ENCODE assay signal across 14 cellular contexts in the genomic region with DNA sequence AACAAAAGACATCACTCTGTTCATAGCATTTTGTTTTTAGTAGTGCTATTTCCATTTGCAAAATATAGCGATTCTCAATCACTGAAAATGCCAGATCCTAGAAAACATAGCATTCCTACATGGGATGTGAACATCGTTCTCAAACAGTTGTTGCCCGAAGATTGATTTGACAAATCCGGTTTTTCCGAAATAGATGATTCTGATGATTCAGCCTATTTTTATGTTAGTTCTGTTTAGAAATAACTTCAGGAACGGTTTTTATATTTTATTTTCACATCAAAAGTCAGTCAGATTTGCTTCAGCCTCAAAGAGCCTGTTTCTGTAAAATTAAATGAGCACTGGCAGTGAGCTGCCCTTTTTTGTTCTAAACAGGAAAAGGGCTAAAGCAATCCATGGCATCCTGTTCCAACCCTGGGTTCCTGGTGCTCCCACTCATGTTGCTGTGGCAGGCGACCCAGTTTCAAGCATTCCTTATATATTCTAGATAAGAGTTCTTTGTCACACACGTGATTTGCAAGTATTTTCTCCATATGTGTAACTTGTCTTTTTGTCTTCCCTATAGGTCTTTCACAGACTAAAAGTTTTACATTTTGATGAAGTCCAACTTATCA. TPM values are rescaled to one million over a fixed set of nuclear protein-coding genes. Genes with fewer than 3 reads are reported as not detected.
DNase-seq lines count a peak whose midpoint lies in the region; ATAC-seq and TF ChIP-seq lines count a peak whose summit lies in the region.
"Had no signal": no experiment of that assay in that cellular context is flagged by ENCODE, and none has a peak within 500 bp of the region (broad histone marks: within the 10 kb centered on the region; RNA-seq: fewer than 3 reads in every experiment).

No MANE protein-coding gene starts in this region.

- peaks cover 13% of the 10 kb centered on the region for H3K4me1 Mint-ChIP-seq in WTC11
- no peaks in the 10 kb centered on the region for H3K4me1 Mint-ChIP-seq in naive thymus-derived CD8-positive, alpha-beta T cell
- H3K4me1 Mint-ChIP-seq in T-helper 2 cell treated with Interferon-gamma antibody and Interleukin-4, amounts not matched to agents 5 μg/mL and 100 μg/mL, for 36 hours (ENCODE audit: low read depth): peaks cover 2% of the 10 kb centered on the region

- no peak for TF ChIP-seq CTCF in WTC11 (IDR thresholded peaks at IDR 0.05)

- H3K27me3 Mint-ChIP-seq in WTC11 (ENCODE audit: low read depth): no peaks in the 10 kb centered on the region
- peaks cover 0 to 3% (median 0%) of the 10 kb centered on the region in 5 donors for H3K27me3 Mint-ChIP-seq in naive thymus-derived CD8-positive, alpha-beta T cell
- H3K27me3 Mint-ChIP-seq in T-helper 2 cell treated with Interferon-gamma antibody and Interleukin-4, amounts not matched to agents 5 μg/mL and 100 μg/mL, for 36 hours (ENCODE audit: low read depth): peaks cover 4% of the 10 kb centered on the region

- no peaks in the 10 kb centered on the region for H3K9me3 Mint-ChIP-seq in WTC11
- H3K9me3 Mint-ChIP-seq in naive thymus-derived CD8-positive, alpha-beta T cell: no peaks in the 10 kb centered on the region
- H3K9me3 Mint-ChIP-seq in T-helper 2 cell treated with Interferon-gamma antibody and Interleukin-4, amounts not matched to agents 5 μg/mL and 100 μg/mL, for 36 hours: no peaks in the 10 kb centered on the region
- H3K9me3 Mint-ChIP-seq: CD8-positive, alpha-beta T cell had no signal

- POLR2A ChIA-PET in WTC11 (lab: Charles Lee): no interaction called here
- POLR2A ChIA-PET in naive thymus-derived CD8-positive, alpha-beta T cell (lab: Charles Lee): no interaction called here

- DNase-seq in WTC11 (ENCODE audit: low spot score) (no peak), dermis microvascular lymphatic vessel endothelial cell (ENCODE audit: low read depth in 2 of 2) (peak; percentile 21 to 64), lung microvascular endothelial cell (ENCODE audit: low read depth in 2 of 2) (peak; percentile 53 to 72), NCI-H774 (lab: John Stamatoyannopoulos, UW) (no peak)
- no peak for DNase-seq in naive thymus-derived CD8-positive, alpha-beta T cell
- DNase-seq in T-helper 2 cell treated with Interferon-gamma antibody and Interleukin-4, amounts not matched to agents 5 μg/mL and 100 μg/mL, for 36 hours (ENCODE audit: low spot score): no peak
- DNase-seq: BE2C; CD8-positive, alpha-beta T cell; COR-L47; DMS153; DND-41; GDM1 had no signal

- H3K36me3 Mint-ChIP-seq in WTC11: no peaks in the 10 kb centered on the region
- no peaks in the 10 kb centered on the region for H3K36me3 Mint-ChIP-seq in naive thymus-derived CD8-positive, alpha-beta T cell
- no peaks in the 10 kb centered on the region for H3K36me3 Mint-ChIP-seq in T-helper 2 cell treated with Interferon-gamma antibody and Interleukin-4, amounts not matched to agents 5 μg/mL and 100 μg/mL, for 36 hours (ENCODE audit: low read depth)
- H3K36me3 Mint-ChIP-seq: CD14-positive monocyte; CD8-positive, alpha-beta T cell had no signal

- no peak overlapping the region for H3K4me3 Mint-ChIP-seq in WTC11
- no peak overlapping the region for H3K4me3 Mint-ChIP-seq in naive thymus-derived CD8-positive, alpha-beta T cell
- H3K4me3 Mint-ChIP-seq in T-helper 2 cell treated with Interferon-gamma antibody and Interleukin-4, amounts not matched to agents 5 μg/mL and 100 μg/mL, for 36 hours: no peak overlapping the region
- H3K4me3 Mint-ChIP-seq: CD14-positive monocyte; CD8-positive, alpha-beta T cell had no signal

- ATAC-seq in WTC11 (no peak), GM21390 (IDR thresholded peaks at IDR 0.05; ENCODE audit: unreplicated experiment) (no peak)
- no peak for ATAC-seq in naive thymus-derived CD8-positive, alpha-beta T cell
- ATAC-seq: CD8-positive, alpha-beta T cell had no signal

- 0 out of 2 replicates have a peak overlapping the region, but pooled peaks have one; percentile 4 for H3K27ac Mint-ChIP-seq in WTC11
- H3K27ac Mint-ChIP-seq in naive thymus-derived CD8-positive, alpha-beta T cell: no peak overlapping the region
- H3K27ac Mint-ChIP-seq in T-helper 2 cell treated with Interferon-gamma antibody and Interleukin-4, amounts not matched to agents 5 μg/mL and 100 μg/mL, for 36 hours: no peak overlapping the region
- H3K27ac Mint-ChIP-seq: CD8-positive, alpha-beta T cell had no signal

- CTCF ChIA-PET in WTC11 (lab: Charles Lee): interaction anchor here (1.1 kb wide), 1 partner anchor 28 kb away, joined by 3 read pairs; the partner anchor contains the start of gene CCDC171

TF ChIP-seq in WTC11, 78 proteins besides CTCF, POLR2A, EP300 and RAD21:
- no peak for TF ChIP-seq ZNF671 (CRISPR knock-in tag; IDR thresholded peaks at IDR 0.05)
- no peak for TF ChIP-seq ATF3 (CRISPR knock-in tag; conservative IDR thresholded peaks at IDR 0.05)
- TF ChIP-seq CDX4 (CRISPR knock-in tag; IDR thresholded peaks at IDR 0.05; ENCODE audit: borderline replicate concordance): no peak
- no peak for TF ChIP-seq ZNF423 (CRISPR knock-in tag; IDR thresholded peaks at IDR 0.05)
- TF ChIP-seq, protein P1, sequence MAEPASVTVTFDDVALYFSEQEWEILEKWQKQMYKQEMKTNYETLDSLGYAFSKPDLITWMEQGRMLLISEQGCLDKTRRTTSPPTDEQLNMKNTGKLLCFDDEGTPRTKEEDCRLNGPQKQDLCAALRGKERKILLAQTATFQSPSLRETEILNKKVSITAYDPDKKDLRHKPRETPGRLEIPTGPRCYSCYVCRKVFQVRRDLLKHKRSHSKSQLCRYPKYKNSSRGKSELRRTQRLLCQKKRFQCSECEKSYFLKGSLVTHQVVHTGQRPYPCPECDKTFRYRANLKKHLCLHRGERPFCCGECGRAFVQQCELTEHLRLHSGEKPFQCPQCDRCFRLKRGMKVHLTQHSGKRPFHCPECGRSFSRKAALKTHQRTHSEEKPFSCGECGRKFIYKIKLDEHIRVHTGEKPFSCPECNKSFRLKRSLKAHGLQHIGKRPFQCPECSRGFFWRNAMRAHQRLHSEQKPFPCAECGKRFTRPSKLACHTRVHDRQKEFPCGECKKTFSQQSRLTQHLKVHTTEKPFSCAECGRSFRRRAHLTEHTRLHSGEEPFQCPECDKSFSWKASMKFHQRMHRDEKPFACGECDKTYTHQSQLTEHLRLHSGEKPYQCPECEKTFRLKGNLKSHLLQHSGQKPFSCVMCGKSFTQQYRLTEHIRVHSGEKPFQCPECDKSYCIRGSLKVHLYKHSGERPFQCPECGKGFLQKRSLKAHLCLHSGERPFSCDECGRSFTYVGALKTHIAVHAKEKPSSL (CRISPR knock-in tag; conservative IDR thresholded peaks at IDR 0.05): no peak
- no peak for TF ChIP-seq NR1H2 (CRISPR knock-in tag; IDR thresholded peaks at IDR 0.05)
- TF ChIP-seq, protein P2, sequence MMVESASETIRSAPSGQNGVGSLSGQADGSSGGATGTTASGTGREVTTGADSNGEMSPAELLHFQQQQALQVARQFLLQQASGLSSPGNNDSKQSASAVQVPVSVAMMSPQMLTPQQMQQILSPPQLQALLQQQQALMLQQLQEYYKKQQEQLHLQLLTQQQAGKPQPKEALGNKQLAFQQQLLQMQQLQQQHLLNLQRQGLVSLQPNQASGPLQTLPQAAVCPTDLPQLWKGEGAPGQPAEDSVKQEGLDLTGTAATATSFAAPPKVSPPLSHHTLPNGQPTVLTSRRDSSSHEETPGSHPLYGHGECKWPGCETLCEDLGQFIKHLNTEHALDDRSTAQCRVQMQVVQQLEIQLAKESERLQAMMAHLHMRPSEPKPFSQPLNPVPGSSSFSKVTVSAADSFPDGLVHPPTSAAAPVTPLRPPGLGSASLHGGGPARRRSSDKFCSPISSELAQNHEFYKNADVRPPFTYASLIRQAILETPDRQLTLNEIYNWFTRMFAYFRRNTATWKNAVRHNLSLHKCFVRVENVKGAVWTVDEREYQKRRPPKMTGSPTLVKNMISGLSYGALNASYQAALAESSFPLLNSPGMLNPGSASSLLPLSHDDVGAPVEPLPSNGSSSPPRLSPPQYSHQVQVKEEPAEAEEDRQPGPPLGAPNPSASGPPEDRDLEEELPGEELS (CRISPR knock-in tag; IDR thresholded peaks at IDR 0.05): no peak
- no peak for TF ChIP-seq E2F5 (CRISPR knock-in tag; IDR thresholded peaks at IDR 0.05)
- no peak for TF ChIP-seq ETV6 (CRISPR knock-in tag; IDR thresholded peaks at IDR 0.05)

RNA-seq across cellular contexts. Expression of gene PSIP1, which starts 14.2 kb away (rescaled TPM):
- total RNA-seq in WTC11 (2021) (302 to 321 TPM (median 311 TPM) in 3 replicates), dermis microvascular lymphatic vessel endothelial cell (21.9 and 29.9 TPM in 2 replicates), lung microvascular endothelial cell (25.9 and 28.6 TPM in 2 replicates)
- total RNA-seq in naive thymus-derived CD8-positive, alpha-beta T cell: 100 to 1,000 TPM; 179 to 184 TPM
- 100 to 1,000 TPM; 113 to 163 (median 143) TPM for polyA plus RNA-seq in naive thymus-derived CD8-positive, alpha-beta T cell

RNA-seq across cellular contexts. Expression of gene CCDC171, which starts 27.9 kb away (rescaled TPM):
- total RNA-seq in WTC11 (2021): 2.8 to 4.1 TPM (median 2.9 TPM) in 3 replicates
- total RNA-seq in dermis microvascular lymphatic vessel endothelial cell: 0.25 and 0.26 TPM in 2 replicates
- total RNA-seq in lung microvascular endothelial cell: 0.20 and 0.44 TPM in 2 replicates
- total RNA-seq in naive thymus-derived CD8-positive, alpha-beta T cell: 1 to 10 TPM; 2.1 to 3.2 TPM
- under 1 TPM; 0.39 to 0.80 (median 0.48) TPM for polyA plus RNA-seq in naive thymus-derived CD8-positive, alpha-beta T cell

Comparison
In these comparisons a context has a peak if more than half of its experiments do, and no peak if none do; other contexts are left out.
1. DNase-seq: peak in dermis microvascular lymphatic vessel endothelial cell (2 of 2) and lung microvascular endothelial cell (2 of 2); none in WTC11 (single experiment), naive thymus-derived CD8-positive, alpha-beta T cell (0 of 10), NCI-H774 (single experiment) and T-helper 2 cell treated with Interferon-gamma antibody and Interleukin-4, amounts not matched to agents 5 μg/mL and 100 μg/mL, for 36 hours (single experiment).